ENCODE assay signal across 31 cellular contexts in genomic region chr14:104447750-104448149, GRCh38.
"Had no signal": no experiment of that assay in that cellular context is flagged by ENCODE, and none has a peak within 500 bp of the region (broad histone marks: within the 10 kb centered on the region; RNA-seq: fewer than 3 reads in every experiment).

No MANE protein-coding gene starts in this region.

- DNase-seq: kidney glomerular epithelial cell; left cardiac atrium; left ventricle myocardium superior; lower lobe of right lung; mammary epithelial cell; mesenchymal stem cell; naive thymus-derived CD8-positive, alpha-beta T cell; nucleus accumbens; pancreas; posterior cingulate gyrus; retina; right cardiac atrium; stimulated activated CD4-positive, alpha-beta T cell treated with anti-CD3 and anti-CD28 coated beads, Interleukin-12 subunit alpha, Interleukin-12 subunit beta, amount 100 ng/mL, for 4 hours; stimulated activated CD4-positive, alpha-beta T cell treated with anti-CD3 and anti-CD28 coated beads, Interleukin-15, amount 100 ng/mL, for 24 hours; stimulated activated CD4-positive, alpha-beta T cell treated with anti-CD3 and anti-CD28 coated beads, Interleukin-2, amount 100 ng/mL, for 24 hours; stimulated activated CD4-positive, alpha-beta T cell treated with anti-CD3 and anti-CD28 coated beads, Interleukin-4, amount 100 ng/mL, for 1 hour; stimulated activated naive B cell treated with anti-CD40 and anti-IgM and Interleukin-4, amounts not matched to agents 10 μg/mL and 1 μg/mL and 100 μg/mL, for 72 hours; stimulated activated naive CD8-positive, alpha-beta T cell treated with anti-CD3 and anti-CD28 coated beads, Interleukin-15, Interleukin-2, amounts not matched to agents 100 U/mL and 50 U/mL, for 24 hours; testis; thyroid gland; transverse colon; upper lobe of left lung had no signal

- H3K4me3 ChIP-seq: lower lobe of right lung, pancreas, prostate gland, skin epidermis, stomach, testis, thyroid gland, transverse colon, upper lobe of left lung, vagina had no signal

- H3K27ac ChIP-seq: lower lobe of right lung, pancreas, prostate gland, stomach, testis, thyroid gland, transverse colon, upper lobe of left lung, vagina had no signal

- FAIRE-seq: keratinocyte, pancreas had no signal

- ATAC-seq: left cardiac atrium; left lobe of liver; left ventricle myocardium superior; lower lobe of right lung; naive thymus-derived CD8-positive, alpha-beta T cell; pancreas; right cardiac atrium; sciatic nerve; stimulated activated naive B cell treated with anti-CD40 and anti-IgM and Interleukin-4, amounts not matched to agents 10 μg/mL and 1 μg/mL and 100 μg/mL, for 72 hours; stimulated activated naive CD8-positive, alpha-beta T cell treated with anti-CD3 and anti-CD28 coated beads, Interleukin-15, Interleukin-2, amounts not matched to agents 100 U/mL and 50 U/mL, for 24 hours had no signal

- H3K4me3 Mint-ChIP-seq: naive thymus-derived CD8-positive, alpha-beta T cell; nephron; neural crest cell; stimulated activated naive B cell treated with anti-CD40 and anti-IgM and Interleukin-4, amounts not matched to agents 10 μg/mL and 1 μg/mL and 100 μg/mL, for 72 hours had no signal

- H3K27me3 ChIP-seq: testis, thyroid gland, upper lobe of left lung, vagina had no signal

- H3K4me1 Mint-ChIP-seq: nephron, neural crest cell had no signal

- H3K4me1 ChIP-seq: lower lobe of right lung, pancreas, prostate gland, stomach, testis, thyroid gland, transverse colon, upper lobe of left lung, vagina had no signal

- H3K36me3 ChIP-seq: lower lobe of right lung, pancreas, prostate gland, stomach, thyroid gland, transverse colon, upper lobe of left lung, vagina had no signal

- H3K27ac Mint-ChIP-seq: nephron; stimulated activated naive B cell treated with anti-CD40 and anti-IgM and Interleukin-4, amounts not matched to agents 10 μg/mL and 1 μg/mL and 100 μg/mL, for 72 hours had no signal

- H3K9me3 ChIP-seq: lower lobe of right lung, pancreas, prostate gland, testis, thyroid gland, vagina had no signal
